ENCODE assay signal across 1 cellular context in genomic region chr3:9059489-9060400, GRCh38.
TF ChIP-seq lines count a peak whose summit lies in the region.

No MANE protein-coding gene starts in this region.

TF ChIP-seq in GM12878, 131 proteins besides CTCF, POLR2A, EP300 and RAD21 (continued from another document):
- TF ChIP-seq, protein P1, sequence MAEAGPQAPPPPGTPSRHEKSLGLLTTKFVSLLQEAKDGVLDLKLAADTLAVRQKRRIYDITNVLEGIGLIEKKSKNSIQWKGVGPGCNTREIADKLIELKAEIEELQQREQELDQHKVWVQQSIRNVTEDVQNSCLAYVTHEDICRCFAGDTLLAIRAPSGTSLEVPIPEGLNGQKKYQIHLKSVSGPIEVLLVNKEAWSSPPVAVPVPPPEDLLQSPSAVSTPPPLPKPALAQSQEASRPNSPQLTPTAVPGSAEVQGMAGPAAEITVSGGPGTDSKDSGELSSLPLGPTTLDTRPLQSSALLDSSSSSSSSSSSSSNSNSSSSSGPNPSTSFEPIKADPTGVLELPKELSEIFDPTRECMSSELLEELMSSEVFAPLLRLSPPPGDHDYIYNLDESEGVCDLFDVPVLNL (IDR thresholded peaks at IDR 0.05; ENCODE audit: low read depth, low read length): no peak
- no peak for TF ChIP-seq BCLAF1 (IDR thresholded peaks at IDR 0.05)
- no peak for TF ChIP-seq SMARCA5 (IDR thresholded peaks at IDR 0.05)
- TF ChIP-seq BHLHE40 (IDR thresholded peaks at IDR 0.05; ENCODE audit: borderline replicate concordance in 1 of 2, low read depth in 2 of 2, low read length in 1 of 2): no peak
- no peak for TF ChIP-seq CHD2 (IDR thresholded peaks at IDR 0.05; ENCODE audit: borderline replicate concordance, low read depth, low read length)
